In genomic region chr3:98697225-98697624, GRCh38 we compare ENCODE assay signal across 19 cellular contexts.
A peak's percentile ranks its signal among the peaks of the same experiment; 100 is the strongest.
DNase-seq lines count a peak whose midpoint lies in the region; ATAC-seq and TF ChIP-seq lines count a peak whose summit lies in the region.
"Had no signal": no experiment of that assay in that cellular context is flagged by ENCODE, and none has a peak within 500 bp of the region (broad histone marks: within the 10 kb centered on the region; RNA-seq: fewer than 3 reads in every experiment).

No MANE protein-coding gene starts in this region.

- H3K9me2 ChIP-seq in SK-N-SH = no peaks in the 10 kb centered on the region
- H3K9me2 ChIP-seq in PC-3 (replicated peaks; ENCODE audit: low read length) = no peaks in the 10 kb centered on the region

- H3F3A ChIP-seq in SK-N-SH (replicated peaks; ENCODE audit: insufficient read depth) = peaks cover 8% of the 10 kb centered on the region
- peaks cover 4% of the 10 kb centered on the region for H3F3A ChIP-seq in PC-3 (ENCODE audit: low read length, unreplicated experiment)

- H3K4me1 Mint-ChIP-seq in osteocyte (ENCODE audit: unreplicated experiment) = peaks cover 31% of the 10 kb centered on the region
- no peaks in the 10 kb centered on the region for H3K4me1 Mint-ChIP-seq in activated T-cell treated with anti-CD3 and anti-CD28 coated beads, Interleukin-2, amount 50 U/mL, for 72 hours (ENCODE audit: low read depth)
- H3K4me1 Mint-ChIP-seq: CD4-positive, alpha-beta memory T cell; GM23338; H9 had no signal

- H3K79me2 ChIP-seq in SK-N-SH (ENCODE audit: insufficient read depth) (no peaks in the 10 kb centered on the region), PC-3 (ENCODE audit: low read length) (no peaks in the 10 kb centered on the region)

- H3K27ac ChIP-seq in SK-N-SH (ENCODE audit: low read depth in 2 of 2, low read length in 1 of 2) (peak overlapping the region in 1 of 2 experiments; percentile 6; a peak in 3 of 4 replicates), PC-3 (ENCODE audit: low read length) (peak overlapping the region; percentile 39; the same call in 1 of the 2 replicates)
- H3K27ac ChIP-seq: 22Rv1 had no signal

- H3K9ac ChIP-seq in SK-N-SH (no peak overlapping the region), PC-3 (ENCODE audit: low read length) (no peak overlapping the region)

- no peaks in the 10 kb centered on the region for H3K36me3 Mint-ChIP-seq in osteocyte (ENCODE audit: unreplicated experiment)
- H3K36me3 Mint-ChIP-seq in activated T-cell treated with anti-CD3 and anti-CD28 coated beads, Interleukin-2, amount 50 U/mL, for 72 hours (ENCODE audit: insufficient read depth in 2 of 2) = no peaks in the 10 kb centered on the region
- H3K36me3 Mint-ChIP-seq: CD4-positive, alpha-beta memory T cell had no signal

- no peak for TF ChIP-seq EP300 in SK-N-SH (IDR thresholded peaks at IDR 0.05; ENCODE audit: borderline replicate concordance in 1 of 2, low read depth in 1 of 2, low read length in 1 of 2)

- H3K27ac Mint-ChIP-seq in osteocyte (ENCODE audit: unreplicated experiment) = peak overlapping the region; percentile 76
- H3K27ac Mint-ChIP-seq in activated T-cell treated with anti-CD3 and anti-CD28 coated beads, Interleukin-2, amount 50 U/mL, for 72 hours = no peak overlapping the region
- H3K27ac Mint-ChIP-seq: CD4-positive, alpha-beta memory T cell; GM23338; H9 had no signal

- ATAC-seq in SK-N-SH treated with all-trans-retinoic acid at 6 μM for 48 hours = no peak
- ATAC-seq in PC-3 = peak; percentile 41
- ATAC-seq in activated T-cell treated with anti-CD3 and anti-CD28 coated beads, Interleukin-2, amount 50 U/mL, for 72 hours (replicated peaks in 1 of 2) = no peak
- ATAC-seq: GM23338, HCT116 had no signal

- peaks cover 7% of the 10 kb centered on the region for H3K9me3 Mint-ChIP-seq in osteocyte (ENCODE audit: unreplicated experiment)
- no peaks in the 10 kb centered on the region for H3K9me3 Mint-ChIP-seq in activated T-cell treated with anti-CD3 and anti-CD28 coated beads, Interleukin-2, amount 50 U/mL, for 72 hours
- H3K9me3 Mint-ChIP-seq: GM23338, H9 had no signal

- BruUV-seq in PC-3 (replicated peaks; lab: Mats Ljungman, UMichigan) = no TSS peak

- no peaks in the 10 kb centered on the region for H3K27me3 ChIP-seq in SK-N-SH (ENCODE audit: insufficient read depth)
- H3K27me3 ChIP-seq in PC-3 (ENCODE audit: low read length) = no peaks in the 10 kb centered on the region

- CTCF ChIA-PET in SK-N-SH (lab: Yijun Ruan, JAX) (no interaction called here), PC-3 (lab: Charles Lee) (no interaction called here)

- H3K4me3 ChIP-seq in SK-N-SH (ENCODE audit: low read depth in 2 of 2, low read length in 1 of 2) (no peak overlapping the region), PC-3 (ENCODE audit: low read length) (no peak overlapping the region)
- H3K4me3 ChIP-seq: GM23338 had no signal

- DNase-seq in SK-N-SH = no peak
- peak; percentile 64 for DNase-seq in PC-3
- DNase-seq in osteocyte (ENCODE audit: extremely low spot score, unreplicated experiment) = no peak
- peak; percentile 4 for DNase-seq in superior temporal gyrus (ENCODE audit: extremely low spot score)
- no peak for DNase-seq in anterior cingulate cortex (lab: John Stamatoyannopoulos, UW)
- no peak for DNase-seq in activated T-cell treated with anti-CD3 and anti-CD28 coated beads, Interleukin-2, amount 50 U/mL, for 72 hours
- DNase-seq in dermis blood vessel endothelial cell = no peak
- DNase-seq: C1 segment of cervical spinal cord; Calu3; CD4-positive, alpha-beta memory T cell; COR-L47; DMS153; DND-41; GF-D8; H9 had no signal

- no peaks in the 10 kb centered on the region for H4K20me1 ChIP-seq in SK-N-SH (ENCODE audit: insufficient read depth)
- no peaks in the 10 kb centered on the region for H4K20me1 ChIP-seq in PC-3 (ENCODE audit: low read length)

- H3K27me3 Mint-ChIP-seq in osteocyte (ENCODE audit: unreplicated experiment) = no peaks in the 10 kb centered on the region
- H3K27me3 Mint-ChIP-seq in activated T-cell treated with anti-CD3 and anti-CD28 coated beads, Interleukin-2, amount 50 U/mL, for 72 hours (ENCODE audit: low read depth) = no peaks in the 10 kb centered on the region

- H3K36me3 ChIP-seq in SK-N-SH (replicated peaks in 1 of 2; ENCODE audit: control insufficient read depth in 1 of 2, insufficient read depth in 2 of 2, low read length in 1 of 2) (no peaks in the 10 kb centered on the region), PC-3 (ENCODE audit: low read depth, low read length) (no peaks in the 10 kb centered on the region)

- POLR2A ChIA-PET in SK-N-SH (lab: Yijun Ruan, JAX) = no interaction called here
- POLR2A ChIA-PET in PC-3 (lab: Charles Lee; ENCODE audit: unreplicated experiment) = no interaction called here

- no peak overlapping the region for H3K4me3 Mint-ChIP-seq in osteocyte (ENCODE audit: unreplicated experiment)
- no peak overlapping the region for H3K4me3 Mint-ChIP-seq in activated T-cell treated with anti-CD3 and anti-CD28 coated beads, Interleukin-2, amount 50 U/mL, for 72 hours
- H3K4me3 Mint-ChIP-seq: CD4-positive, alpha-beta memory T cell; GM23338; H9 had no signal

- no peak overlapping the region for H3K4me2 ChIP-seq in SK-N-SH
- peak overlapping the region; percentile 55 for H3K4me2 ChIP-seq in PC-3 (ENCODE audit: low read length)
- H3K4me2 ChIP-seq: GM23338 had no signal

- intact Hi-C loops in PC-3 (cut with micrococcal nuclease) = loop anchor here (2.0 kb wide), 1 partner anchor 36 kb away; no protein-coding TSS in a partner anchor

- H3K9me3 ChIP-seq in SK-N-SH (no peaks in the 10 kb centered on the region), PC-3 (ENCODE audit: low read length) (no peaks in the 10 kb centered on the region)

- no peak for TF ChIP-seq CTCF in SK-N-SH (IDR thresholded peaks at IDR 0.05)
- no peak for TF ChIP-seq CTCF in PC-3 (conservative IDR thresholded peaks at IDR 0.05; ENCODE audit: low read depth, low read length)
- TF ChIP-seq CTCF in osteocyte (IDR thresholded peaks at IDR 0.05) = no peak

- H2AFZ ChIP-seq in SK-N-SH (ENCODE audit: low read depth) (no peak overlapping the region), PC-3 (ENCODE audit: low read length) (no peak overlapping the region)
- H2AFZ ChIP-seq: GM23338 had no signal

- 47% methylated on average over 2 of the region's 2 CpGs for WGBS in SK-N-SH (ENCODE audit: low lambda C conversion rate)

- H3K4me1 ChIP-seq in SK-N-SH (ENCODE audit: control insufficient read depth in 1 of 2, insufficient read depth in 2 of 2, low read depth in 1 of 2, low read length in 1 of 2) (peaks cover 0 to 7% of the 10 kb centered on the region in 2 experiments; a peak in 1 of 4 replicates), PC-3 (ENCODE audit: insufficient read depth, low read length) (peaks cover 37% of the 10 kb centered on the region)

- TF ChIP-seq RAD21 in SK-N-SH (IDR thresholded peaks at IDR 0.05; ENCODE audit: low read length) = no peak

TF ChIP-seq in SK-N-SH treated with all-trans-retinoic acid at 6 μM for 48 hours, 23 proteins besides CTCF, POLR2A, EP300 and RAD21 (continues in another document):
- no peak for TF ChIP-seq CSRNP3 (CRISPR knock-in tag; IDR thresholded peaks at IDR 0.05)
- peak; percentile 77 for TF ChIP-seq ISL1 (CRISPR knock-in tag; IDR thresholded peaks at IDR 0.05)

TF ChIP-seq in SK-N-SH, 30 proteins besides CTCF, POLR2A, EP300 and RAD21:
- no peak for TF ChIP-seq YY1 (IDR thresholded peaks at IDR 0.05; ENCODE audit: low read depth)

Comparison
In these comparisons a context has a peak if more than half of its experiments do, and no peak if none do; other contexts are left out.
1. DNase-seq: peak in PC-3 (single experiment) and superior temporal gyrus (single experiment); none in SK-N-SH (single experiment), osteocyte (single experiment), anterior cingulate cortex (0 of 58), activated T-cell treated with anti-CD3 and anti-CD28 coated beads, Interleukin-2, amount 50 U/mL, for 72 hours (0 of 2) and dermis blood vessel endothelial cell (single experiment).